1 cellular context compared by ENCODE assay signal in genomic region chr4:38077791-38078489, GRCh38.
TF ChIP-seq lines count a peak whose summit lies in the region.

No MANE protein-coding gene starts in this region.

TF ChIP-seq in IMR-90, 13 proteins besides CTCF, POLR2A, EP300 and RAD21 (continued from another document):
- TF ChIP-seq SMC3 (IDR thresholded peaks at IDR 0.05; ENCODE audit: low read depth, low read length): no peak
